ENCODE assay signal across 29 cellular contexts in genomic region chr12:62947364-62947763, GRCh38. TPM values are rescaled to one million over a fixed set of nuclear protein-coding genes. Genes with fewer than 3 reads are reported as not detected.
"Had no signal": no experiment of that assay in that cellular context is flagged by ENCODE, and none has a peak within 500 bp of the region (broad histone marks: within the 10 kb centered on the region; RNA-seq: fewer than 3 reads in every experiment).

No MANE protein-coding gene starts in this region.

- H3K4me1 ChIP-seq: left lung, lower lobe of right lung, right atrium auricular region, suprapubic skin, tibial artery, upper lobe of right lung had no signal

- H3K27ac ChIP-seq: left lung, lower lobe of right lung, right atrium auricular region, skin epidermis, suprapubic skin, thoracic aorta, tibial artery, upper lobe of right lung had no signal

- H3K36me3 Mint-ChIP-seq: immature natural killer cell; naive thymus-derived CD8-positive, alpha-beta T cell; stimulated activated naive B cell treated with anti-CD40 and anti-IgM and Interleukin-4, amounts not matched to agents 10 μg/mL and 1 μg/mL and 100 μg/mL, for 72 hours had no signal

- H3K27me3 ChIP-seq: left lung, right atrium auricular region, suprapubic skin, tibial artery, upper lobe of right lung had no signal

- H3K9me3 ChIP-seq: left lung, lower lobe of right lung, right atrium auricular region, suprapubic skin, thoracic aorta, tibial artery, upper lobe of right lung had no signal

- FAIRE-seq: islet of Langerhans, kidney, urothelium cell line had no signal

- DNase-seq: hypothalamus; immature natural killer cell; kidney; left colon; left lung; lower lobe of right lung; mammary epithelial cell; mesenchymal stem cell; naive thymus-derived CD8-positive, alpha-beta T cell; nucleus accumbens; stimulated activated CD4-positive, alpha-beta T cell treated with anti-CD3 and anti-CD28 coated beads, Interleukin-12 subunit alpha, Interleukin-12 subunit beta, amount 100 ng/mL, for 4 hours; stimulated activated CD4-positive, alpha-beta T cell treated with anti-CD3 and anti-CD28 coated beads, Interleukin-15, amount 100 ng/mL, for 24 hours; stimulated activated CD4-positive, alpha-beta T cell treated with anti-CD3 and anti-CD28 coated beads, Interleukin-2, amount 100 ng/mL, for 24 hours; stimulated activated CD4-positive, alpha-beta T cell treated with anti-CD3 and anti-CD28 coated beads, Interleukin-4, amount 100 ng/mL, for 1 hour; stimulated activated naive B cell treated with anti-CD40 and anti-IgM and Interleukin-4, amounts not matched to agents 10 μg/mL and 1 μg/mL and 100 μg/mL, for 72 hours; stimulated activated naive CD8-positive, alpha-beta T cell treated with anti-CD3 and anti-CD28 coated beads, Interleukin-15, Interleukin-2, amounts not matched to agents 100 U/mL and 50 U/mL, for 24 hours; tibial artery; trophoblast cell; upper lobe of right lung had no signal

- H3K9me3 Mint-ChIP-seq: stimulated activated naive B cell treated with anti-CD40 and anti-IgM and Interleukin-4, amounts not matched to agents 10 μg/mL and 1 μg/mL and 100 μg/mL, for 72 hours had no signal

- H3K4me3 Mint-ChIP-seq: immature natural killer cell; naive thymus-derived CD8-positive, alpha-beta T cell; nephron; neural crest cell; stimulated activated naive B cell treated with anti-CD40 and anti-IgM and Interleukin-4, amounts not matched to agents 10 μg/mL and 1 μg/mL and 100 μg/mL, for 72 hours had no signal

- H3K4me3 ChIP-seq: left lung, lower lobe of right lung, right atrium auricular region, skin epidermis, suprapubic skin, thoracic aorta, tibial artery, upper lobe of right lung had no signal

- H3K27ac Mint-ChIP-seq: immature natural killer cell; naive thymus-derived CD8-positive, alpha-beta T cell; nephron; progenitor cell of endocrine pancreas; stimulated activated naive B cell treated with anti-CD40 and anti-IgM and Interleukin-4, amounts not matched to agents 10 μg/mL and 1 μg/mL and 100 μg/mL, for 72 hours had no signal

- H3K36me3 ChIP-seq: left lung, lower lobe of right lung, right atrium auricular region, suprapubic skin, thoracic aorta, tibial artery, upper lobe of right lung had no signal

- H3K4me1 Mint-ChIP-seq: immature natural killer cell; naive thymus-derived CD8-positive, alpha-beta T cell; nephron; stimulated activated naive B cell treated with anti-CD40 and anti-IgM and Interleukin-4, amounts not matched to agents 10 μg/mL and 1 μg/mL and 100 μg/mL, for 72 hours had no signal

- ATAC-seq: left colon; left lung; lower lobe of right lung; naive thymus-derived CD8-positive, alpha-beta T cell; sciatic nerve; stimulated activated naive B cell treated with anti-CD40 and anti-IgM and Interleukin-4, amounts not matched to agents 10 μg/mL and 1 μg/mL and 100 μg/mL, for 72 hours; stimulated activated naive CD8-positive, alpha-beta T cell treated with anti-CD3 and anti-CD28 coated beads, Interleukin-15, Interleukin-2, amounts not matched to agents 100 U/mL and 50 U/mL, for 24 hours; upper lobe of right lung had no signal

RNA-seq across cellular contexts. Expression of gene PPM1H, which starts 12.4 kb away (rescaled TPM):
- total RNA-seq: naive thymus-derived CD8-positive, alpha-beta T cell had no signal
- polyA plus RNA-seq: naive thymus-derived CD8-positive, alpha-beta T cell had no signal
